In genomic region chr10:16891375-16892313, GRCh38 we compare ENCODE assay signal across 1 cellular context.
TF ChIP-seq lines count a peak whose summit lies in the region.

No MANE protein-coding gene starts in this region.

TF ChIP-seq in K562, 482 proteins besides CTCF, POLR2A, EP300 and RAD21 (continued from another document and continues in another):
- TF ChIP-seq JUND (IDR thresholded peaks at IDR 0.05; ENCODE audit: borderline replicate concordance, low read depth, low read length) (peak; percentile 25; the same call in 1 of the 2 replicates), JUND (tag; IDR thresholded peaks at IDR 0.05; ENCODE audit: borderline replicate concordance, low read depth, low read length) (peak; percentile 27; the same call in 1 of the 3 replicates), BRF2 (IDR thresholded peaks at IDR 0.05; ENCODE audit: borderline replicate concordance, insufficient read depth, insufficient read length) (no peak), RBM22 (IDR thresholded peaks at IDR 0.05; ENCODE audit: low read depth, low read length, poor library complexity, severe bottlenecking) (no peak), ZNF395 (CRISPR knock-in tag; IDR thresholded peaks at IDR 0.05) (peak; percentile 37; the same call in 1 of the 2 replicates), ZKSCAN1 (IDR thresholded peaks at IDR 0.05; ENCODE audit: low read depth, low read length) (0 out of 2 replicates have a peak, but pooled peaks have one; percentile 30), RBM34 (IDR thresholded peaks at IDR 0.05; ENCODE audit: borderline replicate concordance, insufficient read depth, low read length) (no peak), LARP7 (IDR thresholded peaks at IDR 0.05) (no peak), SMARCA4 (IDR thresholded peaks at IDR 0.05) (peak; percentile 67), FIP1L1 (IDR thresholded peaks at IDR 0.05; ENCODE audit: low read depth, low read length, poor library complexity, severe bottlenecking) (peak; percentile 96), MEF2D (tag; conservative IDR thresholded peaks at IDR 0.05; ENCODE audit: low read depth) (peak; percentile 48; the same call in 1 of the 2 replicates), ZKSCAN8 (CRISPR knock-in tag; IDR thresholded peaks at IDR 0.05) (peak; percentile 68; the same call in 1 of the 2 replicates), ZBTB33 (CRISPR knock-in tag; IDR thresholded peaks at IDR 0.05) (0 out of 2 replicates have a peak, but pooled peaks have one; percentile 16), CGGBP1 (CRISPR knock-in tag; IDR thresholded peaks at IDR 0.05) (peak; percentile 97), MYC (IDR thresholded peaks at IDR 0.05; ENCODE audit: low read depth, low read length) (no peak), MYC (CRISPR knock-in tag; IDR thresholded peaks at IDR 0.05; ENCODE audit: borderline replicate concordance, low read depth) (no peak), ZNF639 (CRISPR knock-in tag; conservative IDR thresholded peaks at IDR 0.05 in 1 of 2, IDR thresholded peaks at IDR 0.05 in 1 of 2) (peak in 1 of 2 experiments; percentile 50; a peak in 1 of 4 replicates), CBX3 (IDR thresholded peaks at IDR 0.05; ENCODE audit: borderline replicate concordance in 1 of 2, low read length in 2 of 2) (peak in 1 of 2 experiments; percentile 83; a peak in 2 of 3 replicates), NR1H2 (CRISPR knock-in tag; IDR thresholded peaks at IDR 0.05) (no peak), ARID2 (IDR thresholded peaks at IDR 0.05) (peak; percentile 61; the same call in 1 of the 2 replicates), ZNF133 (CRISPR knock-in tag; IDR thresholded peaks at IDR 0.05) (no peak), ELF1 (tag; IDR thresholded peaks at IDR 0.05) (peak; percentile 66; the same call in 1 of the 2 replicates), ZNF79 (CRISPR knock-in tag; IDR thresholded peaks at IDR 0.05; ENCODE audit: low read depth) (no peak), TCF15 (CRISPR knock-in tag; IDR thresholded peaks at IDR 0.05) (no peak), NR2C2 (CRISPR knock-in tag; IDR thresholded peaks at IDR 0.05) (no peak), NR2C2 (tag; IDR thresholded peaks at IDR 0.05) (peak; percentile 28; the same call in 1 of the 2 replicates), CXXC5 (CRISPR knock-in tag; IDR thresholded peaks at IDR 0.05) (0 out of 2 replicates have a peak, but pooled peaks have one; percentile 17), NR0B1 (IDR thresholded peaks at IDR 0.05; ENCODE audit: partially characterized antibody) (no peak), PHB2 (IDR thresholded peaks at IDR 0.05; ENCODE audit: low read depth) (no peak), SMARCC2 (IDR thresholded peaks at IDR 0.05; ENCODE audit: low read depth) (no peak), ZNF311 (CRISPR knock-in tag; IDR thresholded peaks at IDR 0.05) (no peak), SETDB1 (IDR thresholded peaks at IDR 0.05; ENCODE audit: low read length) (no peak), MAFF (IDR thresholded peaks at IDR 0.05; ENCODE audit: low read length) (peak; percentile 85), ZNF778 (CRISPR knock-in tag; IDR thresholded peaks at IDR 0.05) (no peak), YBX1 (IDR thresholded peaks at IDR 0.05) (no peak), TGIF2 (CRISPR knock-in tag; IDR thresholded peaks at IDR 0.05) (no peak), TOE1 (IDR thresholded peaks at IDR 0.05; ENCODE audit: borderline replicate concordance) (0 out of 2 replicates have a peak, but pooled peaks have one; percentile 44), TOE1 (CRISPR knock-in tag; IDR thresholded peaks at IDR 0.05; ENCODE audit: borderline replicate concordance, low read depth) (no peak), SNIP1 (IDR thresholded peaks at IDR 0.05; ENCODE audit: low read depth) (no peak), RBM25 (IDR thresholded peaks at IDR 0.05; ENCODE audit: low read depth, low read length, severe bottlenecking) (peak; percentile 4), PHF21A (IDR thresholded peaks at IDR 0.05; ENCODE audit: borderline replicate concordance, low read depth) (peak; percentile 96), HEY1 (CRISPR knock-in tag; IDR thresholded peaks at IDR 0.05; ENCODE audit: borderline replicate concordance) (no peak), DEAF1 (CRISPR knock-in tag; IDR thresholded peaks at IDR 0.05) (peak; percentile 72), KAT2B (IDR thresholded peaks at IDR 0.05; ENCODE audit: low read depth, low read length) (no peak), SFPQ (IDR thresholded peaks at IDR 0.05; ENCODE audit: low read depth, low read length) (no peak), HINFP (tag; conservative IDR thresholded peaks at IDR 0.05; ENCODE audit: low read depth) (no peak), CHD1 (IDR thresholded peaks at IDR 0.05; ENCODE audit: low read length) (no peak), STAG1 (CRISPR knock-in tag; IDR thresholded peaks at IDR 0.05; ENCODE audit: borderline replicate concordance) (no peak), MCM2 (IDR thresholded peaks at IDR 0.05; ENCODE audit: low read depth) (no peak), MTA2 (IDR thresholded peaks at IDR 0.05; ENCODE audit: low read depth) (no peak), THRA (IDR thresholded peaks at IDR 0.05) (no peak), ZBTB2 (IDR thresholded peaks at IDR 0.05) (no peak), ETV5 (CRISPR knock-in tag; IDR thresholded peaks at IDR 0.05; ENCODE audit: low read depth) (0 out of 2 replicates have a peak, but pooled peaks have one; percentile 19), CHCHD3 (CRISPR knock-in tag; IDR thresholded peaks at IDR 0.05) (peak; percentile 93)
